11 cellular contexts compared by ENCODE assay signal in genomic region chr2:228699400-228699799, GRCh38.
DNase-seq lines count a peak whose midpoint lies in the region; ATAC-seq and TF ChIP-seq lines count a peak whose summit lies in the region.
"Had no signal": no experiment of that assay in that cellular context is flagged by ENCODE, and none has a peak within 500 bp of the region (broad histone marks: within the 10 kb centered on the region; RNA-seq: fewer than 3 reads in every experiment).

No MANE protein-coding gene starts in this region.

- H3K36me3 Mint-ChIP-seq in HFFc6 (ENCODE audit: low read depth), result 0 out of 2 replicates have a peak, but pooled peaks cover 12% of the 10 kb centered on the region

- TF ChIP-seq EP300 in SK-N-SH (IDR thresholded peaks at IDR 0.05; ENCODE audit: borderline replicate concordance in 1 of 2, low read depth in 1 of 2, low read length in 1 of 2), result no peak

- no peaks in the 10 kb centered on the region for H3K9me3 ChIP-seq in SK-N-SH

- no peaks in the 10 kb centered on the region for H3K79me2 ChIP-seq in SK-N-SH (ENCODE audit: insufficient read depth)

- peak; percentile 55 for TF ChIP-seq RAD21 in SK-N-SH (IDR thresholded peaks at IDR 0.05; ENCODE audit: low read length)

- POLR2A ChIA-PET in SK-N-SH (lab: Yijun Ruan, JAX), result no interaction called here

- WGBS in SK-N-SH (ENCODE audit: low lambda C conversion rate), result 37% methylated on average over 5 of the region's 5 CpGs

- intact Hi-C loops in sciatic nerve (cut with DNase I), result no loop called here

- H3K4me1 Mint-ChIP-seq in HFFc6 (ENCODE audit: low read depth), result peaks cover 32% of the 10 kb centered on the region
- H3K4me1 Mint-ChIP-seq: IgD-negative memory B cell had no signal

- no peaks in the 10 kb centered on the region; the same call in 1 of the 2 replicates for H3K27me3 Mint-ChIP-seq in HFFc6 (ENCODE audit: insufficient read depth)
- H3K27me3 Mint-ChIP-seq: IgD-negative memory B cell had no signal

- no peak overlapping the region for H3K4me3 Mint-ChIP-seq in HFFc6
- H3K4me3 Mint-ChIP-seq: IgD-negative memory B cell had no signal

- no peak overlapping the region for H2AFZ ChIP-seq in SK-N-SH (ENCODE audit: low read depth)

- CTCF ChIA-PET in SK-N-SH (lab: Yijun Ruan, JAX), result interaction anchor here (0.6 to 1.9 kb wide), 12 partner anchors 10 to 1017 kb away, joined by 3 to 15 read pairs (median 4); no protein-coding TSS in a partner anchor

- no peak overlapping the region for H3K27ac ChIP-seq in SK-N-SH (ENCODE audit: low read depth in 2 of 2, low read length in 1 of 2)

- H3K36me3 ChIP-seq in SK-N-SH (replicated peaks in 1 of 2; ENCODE audit: control insufficient read depth in 1 of 2, insufficient read depth in 2 of 2, low read length in 1 of 2), result no peaks in the 10 kb centered on the region

- H3K27ac Mint-ChIP-seq in HFFc6, result no peak overlapping the region
- H3K27ac Mint-ChIP-seq: IgD-negative memory B cell had no signal

- H3F3A ChIP-seq in SK-N-SH (replicated peaks; ENCODE audit: insufficient read depth), result no peaks in the 10 kb centered on the region

- DNase-seq in HFFc6, result peak; percentile 40
- no peak for DNase-seq in SK-N-SH
- peak; percentile 65 for DNase-seq in fibroblast of the aortic adventitia (ENCODE audit: low read depth)
- DNase-seq in sciatic nerve (ENCODE audit: low spot score), result no peak
- DNase-seq in NCI-H446 (lab: John Stamatoyannopoulos, UW), result no peak
- DNase-seq in occipital lobe (lab: John Stamatoyannopoulos, UW), result no peak
- DNase-seq: NCI-H187 treated with DMSO at 0.1 percent for 48 hours, substantia nigra, T-helper 1 cell had no signal

- H3K4me3 ChIP-seq in SK-N-SH (ENCODE audit: low read depth in 2 of 2, low read length in 1 of 2) (no peak overlapping the region), fibroblast of the aortic adventitia (ENCODE audit: low read depth, low read length) (no peak overlapping the region)

- H3K4me2 ChIP-seq in SK-N-SH, result no peak overlapping the region

- no peaks in the 10 kb centered on the region for H3K9me2 ChIP-seq in SK-N-SH

- H3K9me3 Mint-ChIP-seq in HFFc6, result peaks cover 4% of the 10 kb centered on the region; the same call in 1 of the 2 replicates

- H3K9ac ChIP-seq in SK-N-SH, result no peak overlapping the region

- no peaks in the 10 kb centered on the region; a peak in 1 of 4 replicates for H3K4me1 ChIP-seq in SK-N-SH (ENCODE audit: control insufficient read depth in 1 of 2, insufficient read depth in 2 of 2, low read depth in 1 of 2, low read length in 1 of 2)

- H4K20me1 ChIP-seq in SK-N-SH (ENCODE audit: insufficient read depth), result no peaks in the 10 kb centered on the region

- TF ChIP-seq CTCF in HFFc6 (IDR thresholded peaks at IDR 0.05) (peak; percentile 67), SK-N-SH (IDR thresholded peaks at IDR 0.05) (no peak), fibroblast of the aortic adventitia (IDR thresholded peaks at IDR 0.05; ENCODE audit: insufficient read depth, low read length) (peak; percentile 32)

- H3K27me3 ChIP-seq in SK-N-SH (ENCODE audit: insufficient read depth), result no peaks in the 10 kb centered on the region

- peak; percentile 90 for ATAC-seq in sciatic nerve
- ATAC-seq in HG02588 (IDR thresholded peaks at IDR 0.05; ENCODE audit: unreplicated experiment), result no peak

TF ChIP-seq in SK-N-SH, 30 proteins besides CTCF, POLR2A, EP300 and RAD21:
- no peak for TF ChIP-seq YY1 (IDR thresholded peaks at IDR 0.05; ENCODE audit: low read depth)
- no peak for TF ChIP-seq JUND (IDR thresholded peaks at IDR 0.05)
- TF ChIP-seq USF2 (IDR thresholded peaks at IDR 0.05; ENCODE audit: borderline replicate concordance, low read depth, low read length), result no peak
- TF ChIP-seq RXRA (IDR thresholded peaks at IDR 0.05; ENCODE audit: borderline replicate concordance, low read depth), result no peak
- TF ChIP-seq SMC3 (IDR thresholded peaks at IDR 0.05; ENCODE audit: low read depth, low read length), result no peak; the same call in 1 of the 2 replicates
- TF ChIP-seq TAF1 (IDR thresholded peaks at IDR 0.05; ENCODE audit: borderline replicate concordance, low read depth, low read length), result no peak
- TF ChIP-seq TCF12 (IDR thresholded peaks at IDR 0.05), result no peak
- no peak for TF ChIP-seq EZH2phosphoT487 (IDR thresholded peaks at IDR 0.05; ENCODE audit: borderline replicate concordance, low read depth)
- TF ChIP-seq TEAD4 (IDR thresholded peaks at IDR 0.05; ENCODE audit: borderline replicate concordance, insufficient read depth), result no peak
- no peak for TF ChIP-seq POLR2AphosphoS5 (IDR thresholded peaks at IDR 0.05; ENCODE audit: low read depth, low read length)
- TF ChIP-seq GATA2 (CRISPR knock-in tag; IDR thresholded peaks at IDR 0.05), result no peak
- no peak for TF ChIP-seq FOSL2 (IDR thresholded peaks at IDR 0.05; ENCODE audit: borderline replicate concordance, low read depth)

Comparison
In these comparisons a context has a peak if more than half of its experiments do, and no peak if none do; other contexts are left out.
1. DNase-seq: peak in HFFc6 (single experiment) and fibroblast of the aortic adventitia (single experiment); none in SK-N-SH (single experiment), sciatic nerve (single experiment), NCI-H446 (0 of 2) and occipital lobe (single experiment).